In genomic region chr6:154247119-154247814, GRCh38 we compare ENCODE assay signal across 8 cellular contexts.
DNase-seq lines count a peak whose midpoint lies in the region; ATAC-seq, FAIRE-seq and TF ChIP-seq lines count a peak whose summit lies in the region.

No MANE protein-coding gene starts in this region.

- H3K27me3 ChIP-seq in WERI-Rb-1 (ENCODE audit: insufficient read depth, low read depth, severe bottlenecking), result no peaks in the 10 kb centered on the region
- no peaks in the 10 kb centered on the region for H3K27me3 ChIP-seq in testis
- H3K27me3 ChIP-seq in aorta (ENCODE audit: control insufficient read depth in 1 of 2, insufficient read depth in 2 of 2, low read length in 1 of 2), result no peaks in the 10 kb centered on the region

- ATAC-seq in GM19351 (IDR thresholded peaks at IDR 0.05; ENCODE audit: unreplicated experiment), result peak; percentile 47
- ATAC-seq in HG03378 (IDR thresholded peaks at IDR 0.05; ENCODE audit: unreplicated experiment), result peak; percentile 51
- no peak for ATAC-seq in aorta (ENCODE audit: low FRiP score)

- H3K4me3 ChIP-seq in WERI-Rb-1 (ENCODE audit: low read depth, low read length) (peak overlapping the region; percentile 49), testis (no peak overlapping the region), aorta (ENCODE audit: low read length in 2 of 2) (no peak overlapping the region)

- H3K27ac ChIP-seq in WERI-Rb-1 (peak overlapping the region; percentile 41), testis (no peak overlapping the region), aorta (ENCODE audit: low read depth in 1 of 2, low read length in 2 of 2) (no peak overlapping the region)

- intact Hi-C loops in testis (cut with DNase I; ENCODE audit: low total_unique reads), result no loop called here
- intact Hi-C loops in aorta (cut with DNase I), result no loop called here

- no peak for TF ChIP-seq POLR2A in GM12891 (IDR thresholded peaks at IDR 0.05; ENCODE audit: low read depth, low read length)
- TF ChIP-seq POLR2A in testis (IDR thresholded peaks at IDR 0.05), result no peak

- no peaks in the 10 kb centered on the region for H3K4me1 ChIP-seq in testis
- H3K4me1 ChIP-seq in aorta (ENCODE audit: control insufficient read depth in 1 of 2, insufficient read depth in 2 of 2, low read length in 2 of 2), result no peaks in the 10 kb centered on the region

- H3K9me3 ChIP-seq in WERI-Rb-1 (ENCODE audit: severe bottlenecking), result no peaks in the 10 kb centered on the region
- H3K9me3 ChIP-seq in testis, result no peaks in the 10 kb centered on the region
- H3K9me3 ChIP-seq in aorta (ENCODE audit: control insufficient read depth, low read length), result no peaks in the 10 kb centered on the region

- peak; percentile 65 for DNase-seq in CD1c-positive myeloid dendritic cell (ENCODE audit: extremely low spot score)
- DNase-seq in WERI-Rb-1, result no peak
- peak; percentile 46 for DNase-seq in left kidney (ENCODE audit: low read depth, low spot score)
- no peak for DNase-seq in GM12891 (ENCODE audit: insufficient read length, low spot score)
- no peak for DNase-seq in testis
- no peak for DNase-seq in aorta

- 47 to 48% methylated on average over 12 of the region's 12 CpGs for WGBS in testis, 2 donors
- 60 to 71% methylated on average over 12 of the region's 12 CpGs for WGBS in aorta, 2 donors

- H3K36me3 ChIP-seq in WERI-Rb-1 (no peaks in the 10 kb centered on the region), testis (ENCODE audit: low read depth, missing control alignments) (no peaks in the 10 kb centered on the region), aorta (ENCODE audit: control insufficient read depth in 1 of 2, insufficient read depth in 2 of 2, low read length in 1 of 2) (no peaks in the 10 kb centered on the region)

- no peak for FAIRE-seq in GM12891 (lab: Jason Lieb, UNC)

- TF ChIP-seq CTCF in WERI-Rb-1 (IDR thresholded peaks at IDR 0.05; ENCODE audit: low read depth, low read length) (no peak), testis (IDR thresholded peaks at IDR 0.05) (no peak)

TF ChIP-seq in GM12891, 5 proteins besides CTCF, POLR2A, EP300 and RAD21:
- no peak for TF ChIP-seq POLR2AphosphoS5 (IDR thresholded peaks at IDR 0.05; ENCODE audit: low read depth, low read length)

Comparison
In these comparisons a context has a peak if more than half of its experiments do, and no peak if none do; other contexts are left out.
1. DNase-seq: peak in CD1c-positive myeloid dendritic cell (single experiment) and left kidney (single experiment); none in WERI-Rb-1 (single experiment), GM12891 (single experiment), testis (single experiment) and aorta (0 of 2).